10 cellular contexts compared by ENCODE assay signal in genomic region chr11:2525166-2525861, GRCh38.
DNase-seq lines count a peak whose midpoint lies in the region; ATAC-seq and TF ChIP-seq lines count a peak whose summit lies in the region.
"Had no signal": no experiment of that assay in that cellular context is flagged by ENCODE, and none has a peak within 500 bp of the region (broad histone marks: within the 10 kb centered on the region; RNA-seq: fewer than 3 reads in every experiment).

No MANE protein-coding gene starts in this region.

- no peaks in the 10 kb centered on the region for H3K9me3 Mint-ChIP-seq in neural progenitor cell

- H3K4me3 Mint-ChIP-seq in neural progenitor cell: no peak overlapping the region

- no peak for TF ChIP-seq POLR2A in erythroblast (IDR thresholded peaks at IDR 0.05; ENCODE audit: low read length)

- TF ChIP-seq CTCF in BE2C (IDR thresholded peaks at IDR 0.05; ENCODE audit: low read depth, low read length) (no peak), colonic mucosa (IDR thresholded peaks at IDR 0.05) (no peak), neural progenitor cell (IDR thresholded peaks at IDR 0.05) (no peak)

- peaks cover 12% of the 10 kb centered on the region for H3K4me1 Mint-ChIP-seq in neural progenitor cell

- no peak overlapping the region for H3K4me2 ChIP-seq in neural progenitor cell

- no peak overlapping the region for H3K4me3 ChIP-seq in BE2C (ENCODE audit: low read depth, low read length)
- H3K4me3 ChIP-seq in H7 (ENCODE audit: insufficient read depth, low read depth, low read length): no peak overlapping the region
- H3K4me3 ChIP-seq in colonic mucosa: no peak overlapping the region
- H3K4me3 ChIP-seq in neural progenitor cell: no peak overlapping the region
- H3K4me3 ChIP-seq: GM12878 had no signal

- H3K27ac Mint-ChIP-seq in neural progenitor cell: peak overlapping the region; percentile 78

- H3K9ac ChIP-seq in colonic mucosa (ENCODE audit: low read depth in 2 of 2, low read length in 2 of 2) (peak overlapping the region in 1 of 2 donors; percentile 31), neural progenitor cell (no peak overlapping the region)

- H3K36me3 Mint-ChIP-seq in neural progenitor cell: no peaks in the 10 kb centered on the region

- H3K36me3 ChIP-seq in BE2C (no peaks in the 10 kb centered on the region), H7 (replicated peaks; ENCODE audit: control insufficient read depth, insufficient read depth, low read length) (no peaks in the 10 kb centered on the region), colonic mucosa (no peaks in the 10 kb centered on the region), neural progenitor cell (no peaks in the 10 kb centered on the region)

- H4K20me1 ChIP-seq in neural progenitor cell (ENCODE audit: low read depth): no peaks in the 10 kb centered on the region

- intact Hi-C loops in colonic mucosa (cut with DNase I): loop anchor here (10.0 kb wide), 1 partner anchor 321 kb away; no protein-coding TSS in a partner anchor

- H2AFZ ChIP-seq in neural progenitor cell (replicated peaks): no peak overlapping the region

- H3K79me2 ChIP-seq in neural progenitor cell (ENCODE audit: low read depth): no peaks in the 10 kb centered on the region

- peaks cover 10% of the 10 kb centered on the region for H3K27me3 Mint-ChIP-seq in neural progenitor cell (ENCODE audit: insufficient read depth, low read depth)

- H3F3A ChIP-seq in neural progenitor cell (ENCODE audit: low read depth): no peaks in the 10 kb centered on the region

- H3K27ac ChIP-seq in colonic mucosa (no peak overlapping the region), neural progenitor cell (no peak overlapping the region)
- H3K27ac ChIP-seq: RWPE1 had no signal

- no peaks in the 10 kb centered on the region for H3K4me1 ChIP-seq in BE2C
- H3K4me1 ChIP-seq in colonic mucosa: peaks cover 7% of the 10 kb centered on the region
- H3K4me1 ChIP-seq in neural progenitor cell: no peaks in the 10 kb centered on the region

- H3K9me3 ChIP-seq in BE2C (no peaks in the 10 kb centered on the region), colonic mucosa (no peaks in the 10 kb centered on the region), neural progenitor cell (ENCODE audit: low read depth) (no peaks in the 10 kb centered on the region)

- peak; percentile 1 for DNase-seq in BE2C
- DNase-seq in H7: peak; percentile 48
- DNase-seq in colonic mucosa: peak; percentile 18
- no peak for DNase-seq in neural progenitor cell (ENCODE audit: low spot score)
- DNase-seq in erythroblast (lab: John Stamatoyannopoulos, UW): no peak
- no peak for DNase-seq in HT-29 (ENCODE audit: low spot score)

- no peaks in the 10 kb centered on the region for H3K27me3 ChIP-seq in BE2C
- H3K27me3 ChIP-seq in H7 (ENCODE audit: control insufficient read depth, insufficient read depth, low read length): no peaks in the 10 kb centered on the region
- H3K27me3 ChIP-seq in colonic mucosa: no peaks in the 10 kb centered on the region
- H3K27me3 ChIP-seq in neural progenitor cell: peaks cover 62% of the 10 kb centered on the region

- ATAC-seq in GM21737 (IDR thresholded peaks at IDR 0.05; ENCODE audit: unreplicated experiment) (no peak), HG03196 (IDR thresholded peaks at IDR 0.05; ENCODE audit: unreplicated experiment) (no peak)
- ATAC-seq: GM12878 had no signal

Comparison
In these comparisons a context has a peak if more than half of its experiments do, and no peak if none do; other contexts are left out.
1. DNase-seq: peak in BE2C (single experiment), H7 (single experiment) and colonic mucosa (single experiment); none in neural progenitor cell (single experiment), erythroblast (0 of 2) and HT-29 (single experiment).